ENCODE assay signal across 2 cellular contexts in the genomic region with DNA sequence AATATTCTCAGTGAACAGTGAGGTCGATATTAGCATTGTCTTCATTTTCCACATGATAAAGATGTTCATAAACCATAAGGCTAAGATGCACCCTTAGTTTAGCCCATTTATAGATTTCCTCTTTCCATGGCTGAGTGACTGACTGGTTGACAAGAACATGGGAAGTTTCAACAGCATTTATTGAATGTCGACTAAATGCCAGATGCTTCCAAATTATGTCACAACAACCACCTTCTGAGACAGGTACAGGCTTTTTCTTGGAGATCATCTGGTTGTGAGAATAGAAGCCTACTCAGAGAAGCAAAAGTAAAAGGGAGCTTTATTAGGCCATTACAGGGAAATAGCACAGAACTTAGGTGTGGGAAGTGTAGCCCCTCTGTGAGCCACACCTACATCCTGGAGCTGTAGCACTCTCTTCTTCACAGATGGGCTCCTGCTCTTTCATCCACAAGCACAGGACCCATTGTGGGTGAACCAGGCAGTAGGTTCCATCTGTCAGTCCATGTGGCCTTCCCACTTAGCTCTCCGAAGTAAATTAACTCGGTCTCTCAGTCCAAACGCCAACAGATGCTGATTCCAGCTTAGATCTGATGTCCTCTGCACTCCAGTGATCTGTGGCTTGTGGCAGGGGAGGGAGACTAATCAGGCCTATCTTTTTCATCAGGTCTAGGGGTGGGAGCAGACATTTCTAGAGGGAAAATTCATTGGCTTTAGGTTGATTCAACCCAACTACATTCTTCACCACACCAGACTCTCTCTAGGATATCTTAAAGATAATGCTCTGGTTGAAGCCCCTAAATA.
TF ChIP-seq lines count a peak whose summit lies in the region.

No MANE protein-coding gene starts in this region.

TF ChIP-seq in SK-N-SH, 30 proteins besides CTCF, POLR2A, EP300 and RAD21 (continued from another document):
- TF ChIP-seq, protein P1, sequence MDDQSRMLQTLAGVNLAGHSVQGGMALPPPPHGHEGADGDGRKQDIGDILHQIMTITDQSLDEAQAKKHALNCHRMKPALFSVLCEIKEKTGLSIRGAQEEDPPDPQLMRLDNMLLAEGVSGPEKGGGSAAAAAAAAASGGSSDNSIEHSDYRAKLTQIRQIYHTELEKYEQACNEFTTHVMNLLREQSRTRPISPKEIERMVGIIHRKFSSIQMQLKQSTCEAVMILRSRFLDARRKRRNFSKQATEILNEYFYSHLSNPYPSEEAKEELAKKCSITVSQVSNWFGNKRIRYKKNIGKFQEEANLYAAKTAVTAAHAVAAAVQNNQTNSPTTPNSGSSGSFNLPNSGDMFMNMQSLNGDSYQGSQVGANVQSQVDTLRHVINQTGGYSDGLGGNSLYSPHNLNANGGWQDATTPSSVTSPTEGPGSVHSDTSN (IDR thresholded peaks at IDR 0.05) = no peak
- no peak for TF ChIP-seq POLR2AphosphoS5 (IDR thresholded peaks at IDR 0.05; ENCODE audit: low read depth, low read length)
- no peak for TF ChIP-seq FOSL2 (IDR thresholded peaks at IDR 0.05; ENCODE audit: borderline replicate concordance, low read depth)
- no peak for TF ChIP-seq RXRA (IDR thresholded peaks at IDR 0.05; ENCODE audit: borderline replicate concordance, low read depth)
- no peak for TF ChIP-seq NRF1 (IDR thresholded peaks at IDR 0.05; ENCODE audit: low read depth, low read length)
- peak; percentile 19; the same call in 1 of the 2 replicates for TF ChIP-seq RCOR1 (IDR thresholded peaks at IDR 0.05; ENCODE audit: low read length)
- TF ChIP-seq TCF12 (IDR thresholded peaks at IDR 0.05) = no peak
- peak; percentile 71 for TF ChIP-seq GATA2 (CRISPR knock-in tag; IDR thresholded peaks at IDR 0.05)
- no peak for TF ChIP-seq SIN3A (IDR thresholded peaks at IDR 0.05; ENCODE audit: borderline replicate concordance, low read depth, low read length)
- TF ChIP-seq CHD2 (IDR thresholded peaks at IDR 0.05; ENCODE audit: low read length, partially characterized antibody) = no peak
- TF ChIP-seq, protein P2, sequence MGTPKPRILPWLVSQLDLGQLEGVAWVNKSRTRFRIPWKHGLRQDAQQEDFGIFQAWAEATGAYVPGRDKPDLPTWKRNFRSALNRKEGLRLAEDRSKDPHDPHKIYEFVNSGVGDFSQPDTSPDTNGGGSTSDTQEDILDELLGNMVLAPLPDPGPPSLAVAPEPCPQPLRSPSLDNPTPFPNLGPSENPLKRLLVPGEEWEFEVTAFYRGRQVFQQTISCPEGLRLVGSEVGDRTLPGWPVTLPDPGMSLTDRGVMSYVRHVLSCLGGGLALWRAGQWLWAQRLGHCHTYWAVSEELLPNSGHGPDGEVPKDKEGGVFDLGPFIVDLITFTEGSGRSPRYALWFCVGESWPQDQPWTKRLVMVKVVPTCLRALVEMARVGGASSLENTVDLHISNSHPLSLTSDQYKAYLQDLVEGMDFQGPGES (IDR thresholded peaks at IDR 0.05; ENCODE audit: low read depth, low read length) = no peak

TF ChIP-seq in SK-N-SH treated with all-trans-retinoic acid at 6 μM for 48 hours, 23 proteins besides CTCF, POLR2A, EP300 and RAD21 (continued from another document):
- TF ChIP-seq, protein P3, sequence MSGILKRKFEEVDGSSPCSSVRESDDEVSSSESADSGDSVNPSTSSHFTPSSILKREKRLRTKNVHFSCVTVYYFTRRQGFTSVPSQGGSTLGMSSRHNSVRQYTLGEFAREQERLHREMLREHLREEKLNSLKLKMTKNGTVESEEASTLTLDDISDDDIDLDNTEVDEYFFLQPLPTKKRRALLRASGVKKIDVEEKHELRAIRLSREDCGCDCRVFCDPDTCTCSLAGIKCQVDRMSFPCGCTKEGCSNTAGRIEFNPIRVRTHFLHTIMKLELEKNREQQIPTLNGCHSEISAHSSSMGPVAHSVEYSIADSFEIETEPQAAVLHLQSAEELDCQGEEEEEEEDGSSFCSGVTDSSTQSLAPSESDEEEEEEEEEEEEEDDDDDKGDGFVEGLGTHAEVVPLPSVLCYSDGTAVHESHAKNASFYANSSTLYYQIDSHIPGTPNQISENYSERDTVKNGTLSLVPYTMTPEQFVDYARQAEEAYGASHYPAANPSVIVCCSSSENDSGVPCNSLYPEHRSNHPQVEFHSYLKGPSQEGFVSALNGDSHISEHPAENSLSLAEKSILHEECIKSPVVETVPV (CRISPR knock-in tag; IDR thresholded peaks at IDR 0.05) = no peak
- TF ChIP-seq PPARA (CRISPR knock-in tag; IDR thresholded peaks at IDR 0.05; ENCODE audit: borderline replicate concordance) = no peak
- TF ChIP-seq ZNF70 (CRISPR knock-in tag; IDR thresholded peaks at IDR 0.05) = no peak
